ENCODE assay signal across 10 cellular contexts in genomic region chr3:157099337-157100078, GRCh38.
DNase-seq lines count a peak whose midpoint lies in the region; ATAC-seq, FAIRE-seq and TF ChIP-seq lines count a peak whose summit lies in the region.
"Had no signal": no experiment of that assay in that cellular context is flagged by ENCODE, and none has a peak within 500 bp of the region (broad histone marks: within the 10 kb centered on the region; RNA-seq: fewer than 3 reads in every experiment).

No MANE protein-coding gene starts in this region.

- no peaks in the 10 kb centered on the region for H3K9me1 ChIP-seq in endothelial cell of umbilical vein (replicated peaks; ENCODE audit: control insufficient read depth, extremely low read depth, insufficient read depth, low read length)

- no peak overlapping the region for H3K9ac ChIP-seq in endothelial cell of umbilical vein (replicated peaks; ENCODE audit: extremely low read depth, insufficient read depth, low read length)
- H3K9ac ChIP-seq in Karpas-422 (ENCODE audit: low read length), result no peak overlapping the region

- H3K4me1 Mint-ChIP-seq in natural killer cell treated with Interleukin-12 subunit alpha and Interleukin-12 subunit beta and Interleukin-15 and Interleukin-18, amount 100 ng/mL, for 72 hours (ENCODE audit: low read depth in 2 of 2), result peaks cover 1 to 24% of the 10 kb centered on the region in 2 donors
- H3K4me1 Mint-ChIP-seq in natural killer cell, result no peaks in the 10 kb centered on the region

- ATAC-seq in natural killer cell treated with Interleukin-12 subunit alpha and Interleukin-12 subunit beta and Interleukin-15 and Interleukin-18, amount 100 ng/mL, for 72 hours, result no peak
- ATAC-seq in natural killer cell (no peak), HG03139 (IDR thresholded peaks at IDR 0.05; ENCODE audit: unreplicated experiment) (no peak), GM19452 (IDR thresholded peaks at IDR 0.05; ENCODE audit: unreplicated experiment) (no peak)

- TF ChIP-seq POLR2A in endothelial cell of umbilical vein (IDR thresholded peaks at IDR 0.05; ENCODE audit: low read depth, low read length), result no peak

- no peaks in the 10 kb centered on the region for H3K79me2 ChIP-seq in endothelial cell of umbilical vein (ENCODE audit: control insufficient read depth, insufficient read depth, low read length)
- no peaks in the 10 kb centered on the region for H3K79me2 ChIP-seq in Karpas-422 (ENCODE audit: low read length)

- H2AFZ ChIP-seq in endothelial cell of umbilical vein (ENCODE audit: low read depth, low read length) (no peak overlapping the region), Karpas-422 (ENCODE audit: low read length) (no peak overlapping the region)

- no peak overlapping the region for H3K27ac ChIP-seq in endothelial cell of umbilical vein (ENCODE audit: insufficient read depth, low read depth, low read length)
- no peak overlapping the region for H3K27ac ChIP-seq in Karpas-422 (ENCODE audit: low read length)

- no peak for FAIRE-seq in endothelial cell of umbilical vein (lab: Jason Lieb, UNC)

- peaks cover 7 to 14% of the 10 kb centered on the region in 2 donors for H3K27me3 Mint-ChIP-seq in natural killer cell treated with Interleukin-12 subunit alpha and Interleukin-12 subunit beta and Interleukin-15 and Interleukin-18, amount 100 ng/mL, for 72 hours
- peaks cover 16 to 18% of the 10 kb centered on the region in 2 donors for H3K27me3 Mint-ChIP-seq in natural killer cell (ENCODE audit: low read depth in 2 of 2)

- H3K36me3 ChIP-seq in endothelial cell of umbilical vein (ENCODE audit: control insufficient read depth in 2 of 2, extremely low read depth in 1 of 2, insufficient read depth in 2 of 2, low read length in 2 of 2), result no peaks in the 10 kb centered on the region
- H3K36me3 ChIP-seq in Karpas-422 (ENCODE audit: insufficient read depth, low read length), result no peaks in the 10 kb centered on the region
- H3K36me3 ChIP-seq: BE2C had no signal

- no peak for DNase-seq in natural killer cell treated with Interleukin-12 subunit alpha and Interleukin-12 subunit beta and Interleukin-15 and Interleukin-18, amount 100 ng/mL, for 72 hours (ENCODE audit: low spot score)
- DNase-seq in natural killer cell (no peak), endothelial cell of umbilical vein (ENCODE audit: low read depth, low spot score) (peak; percentile 19), occipital lobe (lab: John Stamatoyannopoulos, UW) (peak; percentile 12), Karpas-422 (no peak), pons (ENCODE audit: low spot score) (no peak)
- DNase-seq: BE2C, NCI-H187 had no signal

- dilution Hi-C loops in endothelial cell of umbilical vein (cut with MboI; ENCODE audit: extremely low pct_ligation_motif_present, low sequenced_read_pairs), result no loop called here

- peak overlapping the region in 1 of 2 donors; percentile 69 for H3K27ac Mint-ChIP-seq in natural killer cell treated with Interleukin-12 subunit alpha and Interleukin-12 subunit beta and Interleukin-15 and Interleukin-18, amount 100 ng/mL, for 72 hours
- H3K27ac Mint-ChIP-seq in natural killer cell, result no peak overlapping the region

- no TSS peak for BruUV-seq in endothelial cell of umbilical vein (replicated peaks; lab: Mats Ljungman, UMichigan)

- H3K36me3 Mint-ChIP-seq in natural killer cell treated with Interleukin-12 subunit alpha and Interleukin-12 subunit beta and Interleukin-15 and Interleukin-18, amount 100 ng/mL, for 72 hours, result no peaks in the 10 kb centered on the region
- H3K36me3 Mint-ChIP-seq in natural killer cell, result no peaks in the 10 kb centered on the region

- H3K4me2 ChIP-seq in endothelial cell of umbilical vein (ENCODE audit: insufficient read depth, low read length) (no peak overlapping the region), Karpas-422 (ENCODE audit: low read depth, low read length, poor library complexity, severe bottlenecking) (no peak overlapping the region)

- H3K4me3 Mint-ChIP-seq in natural killer cell treated with Interleukin-12 subunit alpha and Interleukin-12 subunit beta and Interleukin-15 and Interleukin-18, amount 100 ng/mL, for 72 hours, result peak overlapping the region; percentile 62
- no peak overlapping the region for H3K4me3 Mint-ChIP-seq in natural killer cell

- no peaks in the 10 kb centered on the region for H3K9me2 ChIP-seq in Karpas-422 (replicated peaks; ENCODE audit: insufficient read depth, low read length)

- H3K9me3 ChIP-seq in endothelial cell of umbilical vein (replicated peaks; ENCODE audit: control insufficient read depth, insufficient read depth, low read length) (no peaks in the 10 kb centered on the region), Karpas-422 (ENCODE audit: low read length) (no peaks in the 10 kb centered on the region)
- H3K9me3 ChIP-seq: BE2C had no signal

- no peaks in the 10 kb centered on the region for H3K4me1 ChIP-seq in endothelial cell of umbilical vein (ENCODE audit: control insufficient read depth, extremely low read depth, insufficient read depth, low read length)
- H3K4me1 ChIP-seq in Karpas-422 (ENCODE audit: low read length), result peaks cover 23% of the 10 kb centered on the region

- H3K27me3 ChIP-seq in endothelial cell of umbilical vein (ENCODE audit: control insufficient read depth in 2 of 2, insufficient read depth in 2 of 2, low read length in 2 of 2) (peaks cover 0 to 2% of the 10 kb centered on the region in 2 experiments), Karpas-422 (ENCODE audit: low read length) (no peaks in the 10 kb centered on the region)
- H3K27me3 ChIP-seq: BE2C had no signal

- CTCF ChIA-PET in endothelial cell of umbilical vein (lab: Charles Lee), result interaction anchor here (1.2 to 2.3 kb wide), 3 partner anchors 15 to 38 kb away, joined by 3 to 8 read pairs (median 5); no protein-coding TSS in a partner anchor

- H4K20me1 ChIP-seq in endothelial cell of umbilical vein (replicated peaks; ENCODE audit: control insufficient read depth, extremely low read depth, insufficient read depth, low read length) (no peaks in the 10 kb centered on the region), Karpas-422 (ENCODE audit: insufficient read depth, low read depth, low read length) (no peaks in the 10 kb centered on the region)

- H3K4me3 ChIP-seq in endothelial cell of umbilical vein (replicated peaks in 1 of 3; ENCODE audit: insufficient read depth in 1 of 3, low read depth in 1 of 3, low read length in 3 of 3) (no peak overlapping the region), Karpas-422 (ENCODE audit: low read length) (no peak overlapping the region)

- intact Hi-C loops in natural killer cell (cut with micrococcal nuclease), result no loop called here
- intact Hi-C loops in endothelial cell of umbilical vein (cut with micrococcal nuclease), result no loop called here

- POLR2A ChIA-PET in endothelial cell of umbilical vein (lab: Charles Lee), result no interaction called here

- no peak for TF ChIP-seq CTCF in natural killer cell (IDR thresholded peaks at IDR 0.05)
- TF ChIP-seq CTCF in endothelial cell of umbilical vein (IDR thresholded peaks at IDR 0.05; ENCODE audit: extremely low read depth in 1 of 2, insufficient read depth in 1 of 2, low read depth in 1 of 2, low read length in 2 of 2), result no peak

- H3K9me3 Mint-ChIP-seq in natural killer cell treated with Interleukin-12 subunit alpha and Interleukin-12 subunit beta and Interleukin-15 and Interleukin-18, amount 100 ng/mL, for 72 hours, result no peaks in the 10 kb centered on the region
- H3K9me3 Mint-ChIP-seq in natural killer cell, result no peaks in the 10 kb centered on the region

TF ChIP-seq in endothelial cell of umbilical vein, 7 proteins besides CTCF, POLR2A, EP300 and RAD21:
- no peak for TF ChIP-seq MYC (IDR thresholded peaks at IDR 0.05; ENCODE audit: low read depth, low read length)

Comparison
In these comparisons a context has a peak if more than half of its experiments do, and no peak if none do; other contexts are left out.
1. DNase-seq: peak in endothelial cell of umbilical vein (single experiment) and occipital lobe (single experiment); none in natural killer cell treated with Interleukin-12 subunit alpha and Interleukin-12 subunit beta and Interleukin-15 and Interleukin-18, amount 100 ng/mL, for 72 hours (single experiment), natural killer cell (single experiment), Karpas-422 (single experiment) and pons (single experiment).